In the genomic region with DNA sequence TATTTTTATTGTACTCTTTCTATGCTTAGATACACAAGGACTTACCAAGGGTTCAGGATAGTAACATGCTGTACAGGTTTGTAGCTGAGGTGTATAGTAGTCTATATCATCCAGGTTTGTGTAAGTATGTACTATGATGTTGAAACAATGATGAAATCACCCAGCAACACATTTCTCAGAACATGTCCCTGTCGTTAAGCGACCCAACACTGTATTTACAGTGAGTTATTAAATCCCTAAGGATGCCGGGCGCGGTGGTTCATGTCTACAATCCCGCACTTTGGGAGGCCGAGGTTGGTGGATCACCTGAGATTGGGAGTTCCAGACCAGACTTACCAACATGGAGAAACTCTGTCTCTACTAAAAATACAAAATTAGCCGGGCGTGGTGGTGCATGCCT, we compare ENCODE assay signal across 1 cellular context.
TF ChIP-seq lines count a peak whose summit lies in the region.

No MANE protein-coding gene starts in this region.

TF ChIP-seq in K562, 482 proteins besides CTCF, POLR2A, EP300 and RAD21 (continued from another document):
- TF ChIP-seq SMAD1 (IDR thresholded peaks at IDR 0.05; ENCODE audit: low read depth, low read length, partially characterized antibody): no peak
- TF ChIP-seq POLR2B (IDR thresholded peaks at IDR 0.05; ENCODE audit: low read depth, partially characterized antibody): no peak
- no peak for TF ChIP-seq MIER1 (IDR thresholded peaks at IDR 0.05; ENCODE audit: low read depth)
- TF ChIP-seq MBD1 (CRISPR knock-in tag; IDR thresholded peaks at IDR 0.05): 0 out of 2 replicates have a peak, but pooled peaks have one; percentile 70
- no peak for TF ChIP-seq XRCC3 (IDR thresholded peaks at IDR 0.05)
- no peak for TF ChIP-seq ZNF780A (CRISPR knock-in tag; IDR thresholded peaks at IDR 0.05)
- no peak for TF ChIP-seq NFATC3 (IDR thresholded peaks at IDR 0.05)
- no peak for TF ChIP-seq MCM3 (IDR thresholded peaks at IDR 0.05)
- no peak for TF ChIP-seq SIN3B (IDR thresholded peaks at IDR 0.05; ENCODE audit: low read depth)
- TF ChIP-seq HES1 (IDR thresholded peaks at IDR 0.05; ENCODE audit: low read depth): no peak
- TF ChIP-seq E2F3 (CRISPR knock-in tag; IDR thresholded peaks at IDR 0.05): no peak
- TF ChIP-seq ATF7 (IDR thresholded peaks at IDR 0.05): peak; percentile 26; the same call in 1 of the 2 replicates
- peak; percentile 72 for TF ChIP-seq CEBPG (CRISPR knock-in tag; IDR thresholded peaks at IDR 0.05)
- peak in 1 of 2 experiments; percentile 83; a peak in 2 of 4 replicates for TF ChIP-seq CEBPG (tag; conservative IDR thresholded peaks at IDR 0.05 in 1 of 2, IDR thresholded peaks at IDR 0.05 in 1 of 2)
- no peak for TF ChIP-seq ZNF75A (CRISPR knock-in tag; IDR thresholded peaks at IDR 0.05)
